8 cellular contexts compared by ENCODE assay signal in genomic region chr1:85307987-85308836, GRCh38. TPM values are rescaled to one million over a fixed set of nuclear protein-coding genes. Genes with fewer than 3 reads are reported as not detected.
DNase-seq lines count a peak whose midpoint lies in the region; ATAC-seq and TF ChIP-seq lines count a peak whose summit lies in the region.

No MANE protein-coding gene starts in this region.

- CTCF ChIA-PET in OCI-LY7 (lab: Charles Lee; ENCODE audit: unreplicated experiment) = no interaction called here
- CTCF ChIA-PET in naive thymus-derived CD4-positive, alpha-beta T cell (lab: Charles Lee) = interaction anchor here (0.9 to 1.1 kb wide), 3 partner anchors 13 to 47 kb away, joined by 3 to 4 read pairs (median 3); no protein-coding TSS in a partner anchor

- TF ChIP-seq CTCF in OCI-LY7 (conservative IDR thresholded peaks at IDR 0.05; ENCODE audit: low read length) = peak; percentile 85
- peak; percentile 83 to 96 (median 93) for TF ChIP-seq CTCF in esophagus squamous epithelium (IDR thresholded peaks at IDR 0.05)

- no peaks in the 10 kb centered on the region for H3K9me3 Mint-ChIP-seq in activated T-cell treated with anti-CD3 and anti-CD28 coated beads, Interleukin-2, amount 50 U/mL, for 24 hours
- H3K9me3 Mint-ChIP-seq in naive thymus-derived CD4-positive, alpha-beta T cell = no peaks in the 10 kb centered on the region

- H3K4me3 ChIP-seq in OCI-LY7 (ENCODE audit: low read depth, low read length, poor library complexity, severe bottlenecking) (no peak overlapping the region), esophagus squamous epithelium (peak overlapping the region in 2 of 4 donors; percentile 4 to 27)
- no peak overlapping the region for H3K4me3 ChIP-seq in naive thymus-derived CD4-positive, alpha-beta T cell (ENCODE audit: low read length)

- H3K27ac Mint-ChIP-seq in activated T-cell treated with anti-CD3 and anti-CD28 coated beads, Interleukin-2, amount 50 U/mL, for 24 hours = no peak overlapping the region
- no peak overlapping the region for H3K27ac Mint-ChIP-seq in naive thymus-derived CD4-positive, alpha-beta T cell

- peak overlapping the region; percentile 11 for H3K4me3 Mint-ChIP-seq in activated T-cell treated with anti-CD3 and anti-CD28 coated beads, Interleukin-2, amount 50 U/mL, for 24 hours
- H3K4me3 Mint-ChIP-seq in naive thymus-derived CD4-positive, alpha-beta T cell = peak overlapping the region in 9 of 10 donors; percentile 12 to 77 (median 60)

- no TSS peak for BruUV-seq in OCI-LY7 (replicated peaks; lab: Mats Ljungman, UMichigan)

- intact Hi-C loops in OCI-LY7 (cut with micrococcal nuclease; ENCODE audit: unreplicated experiment) (loop anchor here (10.0 kb wide), 1 partner anchor 397 kb away; the partner anchor contains the start of gene ZNHIT6), esophagus squamous epithelium (cut with DNase I) (loop anchor here (5.0 kb wide), 2 partner anchors 274 to 384 kb away; partner anchors contain the start of gene CCN1)
- intact Hi-C loops in naive thymus-derived CD4-positive, alpha-beta T cell (cut with micrococcal nuclease) = loop anchor here (1.0 to 10.0 kb wide), 6 partner anchors 31 to 1377 kb away; partner anchors contain the start of gene CCN1 (in 2 of the 2)

- peaks cover 71% of the 10 kb centered on the region for H3K27me3 Mint-ChIP-seq in activated T-cell treated with anti-CD3 and anti-CD28 coated beads, Interleukin-2, amount 50 U/mL, for 24 hours
- H3K27me3 Mint-ChIP-seq in naive thymus-derived CD4-positive, alpha-beta T cell = peaks cover 24 to 62% (median 39%) of the 10 kb centered on the region in 5 donors

- no peaks in the 10 kb centered on the region for H3K79me2 ChIP-seq in OCI-LY7 (ENCODE audit: insufficient read depth, low read depth, low read length)

- H3K4me1 ChIP-seq in OCI-LY7 (ENCODE audit: insufficient read depth, low read length, poor library complexity, severe bottlenecking) (peaks cover 4% of the 10 kb centered on the region), esophagus squamous epithelium (peaks cover 0 to 12% (median 9%) of the 10 kb centered on the region in 3 donors)
- H3K4me1 ChIP-seq in naive thymus-derived CD4-positive, alpha-beta T cell (ENCODE audit: control insufficient read depth in 2 of 2, insufficient read depth in 2 of 2, low read length in 2 of 2) = no peaks in the 10 kb centered on the region

- H3K4me2 ChIP-seq in OCI-LY7 (ENCODE audit: low read length) = peak overlapping the region; percentile 35

- no peaks in the 10 kb centered on the region for H3K27me3 ChIP-seq in esophagus squamous epithelium
- H3K27me3 ChIP-seq in naive thymus-derived CD4-positive, alpha-beta T cell (ENCODE audit: control insufficient read depth in 2 of 2, insufficient read depth in 2 of 2, low read length in 2 of 2) = no peaks in the 10 kb centered on the region

- 21 to 30% methylated on average over 17 to 21 of the region's 27 CpGs for WGBS in esophagus squamous epithelium, 2 donors

- peaks cover 11% of the 10 kb centered on the region for H3K4me1 Mint-ChIP-seq in activated T-cell treated with anti-CD3 and anti-CD28 coated beads, Interleukin-2, amount 50 U/mL, for 24 hours (ENCODE audit: low read depth)
- peaks cover 0 to 10% (median 4%) of the 10 kb centered on the region in 7 donors for H3K4me1 Mint-ChIP-seq in naive thymus-derived CD4-positive, alpha-beta T cell

- TF ChIP-seq POLR2A in esophagus squamous epithelium (IDR thresholded peaks at IDR 0.05) = no peak

- H4K20me1 ChIP-seq in OCI-LY7 (ENCODE audit: insufficient read depth, low read length) = no peaks in the 10 kb centered on the region

- ATAC-seq in GM21526 (IDR thresholded peaks at IDR 0.05; ENCODE audit: low FRiP score, unreplicated experiment) = peak; percentile 90
- peak; percentile 83 for ATAC-seq in naive thymus-derived CD4-positive, alpha-beta T cell

- peak; percentile 89 for DNase-seq in DMS114 treated with DMSO at 0.1 percent for 48 hours (lab: John Stamatoyannopoulos, UW; ENCODE audit: unreplicated experiment)
- DNase-seq in HUDEP-2 (lab: John Stamatoyannopoulos, UW; ENCODE audit: unreplicated experiment in 76 of 76) = peak in 45 of 76 experiments; percentile 1 to 49 (median 19)
- DNase-seq in OCI-LY7 (ENCODE audit: low spot score) = peak; percentile 61
- DNase-seq in activated T-cell treated with anti-CD3 and anti-CD28 coated beads, Interleukin-2, amount 50 U/mL, for 24 hours = peak; percentile 77
- no peak for DNase-seq in esophagus squamous epithelium (lab: John Stamatoyannopoulos, UW)
- peak in 7 of 9 donors; percentile 26 to 49 (median 35) for DNase-seq in naive thymus-derived CD4-positive, alpha-beta T cell
- DNase-seq in stimulated activated naive CD4-positive, alpha-beta T cell (lab: John Stamatoyannopoulos, UW) = peak in 5 of 6 experiments; percentile 7 to 32 (median 12)

- H3K36me3 ChIP-seq in OCI-LY7 (ENCODE audit: insufficient read depth, low read length) (no peaks in the 10 kb centered on the region), esophagus squamous epithelium (no peaks in the 10 kb centered on the region)
- H3K36me3 ChIP-seq in naive thymus-derived CD4-positive, alpha-beta T cell (ENCODE audit: control insufficient read depth in 2 of 3, insufficient read depth in 3 of 3, low read length in 3 of 3) = no peaks in the 10 kb centered on the region

- H3K27ac ChIP-seq in OCI-LY7 (ENCODE audit: low read depth, low read length, poor library complexity, severe bottlenecking) (no peak overlapping the region), esophagus squamous epithelium (no peak overlapping the region)
- H3K27ac ChIP-seq in naive thymus-derived CD4-positive, alpha-beta T cell (ENCODE audit: low read depth, low read length) = no peak overlapping the region

- POLR2A ChIA-PET in OCI-LY7 (lab: Charles Lee) = interaction anchor here (1.2 kb wide), 1 partner anchor 32 kb away, joined by 3 read pairs; the partner anchor contains the start of gene BCL10
- POLR2A ChIA-PET in naive thymus-derived CD4-positive, alpha-beta T cell (lab: Charles Lee) = no interaction called here

- no peaks in the 10 kb centered on the region for H3K9me2 ChIP-seq in OCI-LY7 (ENCODE audit: insufficient read depth, low read length)

- H2AFZ ChIP-seq in OCI-LY7 (ENCODE audit: low read length) = peak overlapping the region; percentile 42; the same call in 1 of the 2 replicates

- H3K9me3 ChIP-seq in OCI-LY7 (ENCODE audit: low read length) (no peaks in the 10 kb centered on the region), esophagus squamous epithelium (no peaks in the 10 kb centered on the region)
- H3K9me3 ChIP-seq in naive thymus-derived CD4-positive, alpha-beta T cell (ENCODE audit: control insufficient read depth in 2 of 3, low read length in 3 of 3) = no peaks in the 10 kb centered on the region

- no peaks in the 10 kb centered on the region for H3K36me3 Mint-ChIP-seq in activated T-cell treated with anti-CD3 and anti-CD28 coated beads, Interleukin-2, amount 50 U/mL, for 24 hours (ENCODE audit: low read depth)
- H3K36me3 Mint-ChIP-seq in naive thymus-derived CD4-positive, alpha-beta T cell = no peaks in the 10 kb centered on the region

RNA-seq across cellular contexts. Expression of gene BCL10, which starts 31.8 kb away (rescaled TPM):
- total RNA-seq in OCI-LY7 (2014; rRNA removed; shearing (Covaris generic)) = 10.6 and 17.4 TPM in 2 replicates
- 29.0 and 32.5 TPM in 2 replicates for total RNA-seq in OCI-LY7 (2022)
- total RNA-seq in esophagus squamous epithelium = 10 to 100 TPM; 24.4 to 42.3 (median 27.0) TPM
- 10 to 100 TPM; 30.4 to 53.0 (median 35.4) TPM for total RNA-seq in naive thymus-derived CD4-positive, alpha-beta T cell
- polyA plus RNA-seq in naive thymus-derived CD4-positive, alpha-beta T cell = 10 to 100 TPM; 17.4 to 19.4 TPM

RNA-seq across cellular contexts. Expression of gene C1orf52, which starts 48.8 kb away (rescaled TPM):
- 35.6 and 55.3 TPM in 2 replicates for total RNA-seq in OCI-LY7 (2014; rRNA removed; shearing (Covaris generic))
- total RNA-seq in OCI-LY7 (2022) (33.0 and 37.4 TPM in 2 replicates), esophagus squamous epithelium (10 to 100 TPM in 3 of 4 donors, 1 to 10 TPM in 1; 9.1 to 15.2 (median 12.2) TPM)
- 10 to 100 TPM; 25.7 to 55.4 (median 46.1) TPM for total RNA-seq in naive thymus-derived CD4-positive, alpha-beta T cell
- polyA plus RNA-seq in naive thymus-derived CD4-positive, alpha-beta T cell = 10 to 100 TPM; 26.4 to 28.0 TPM
